ENCODE assay signal across 8 cellular contexts in the genomic region with DNA sequence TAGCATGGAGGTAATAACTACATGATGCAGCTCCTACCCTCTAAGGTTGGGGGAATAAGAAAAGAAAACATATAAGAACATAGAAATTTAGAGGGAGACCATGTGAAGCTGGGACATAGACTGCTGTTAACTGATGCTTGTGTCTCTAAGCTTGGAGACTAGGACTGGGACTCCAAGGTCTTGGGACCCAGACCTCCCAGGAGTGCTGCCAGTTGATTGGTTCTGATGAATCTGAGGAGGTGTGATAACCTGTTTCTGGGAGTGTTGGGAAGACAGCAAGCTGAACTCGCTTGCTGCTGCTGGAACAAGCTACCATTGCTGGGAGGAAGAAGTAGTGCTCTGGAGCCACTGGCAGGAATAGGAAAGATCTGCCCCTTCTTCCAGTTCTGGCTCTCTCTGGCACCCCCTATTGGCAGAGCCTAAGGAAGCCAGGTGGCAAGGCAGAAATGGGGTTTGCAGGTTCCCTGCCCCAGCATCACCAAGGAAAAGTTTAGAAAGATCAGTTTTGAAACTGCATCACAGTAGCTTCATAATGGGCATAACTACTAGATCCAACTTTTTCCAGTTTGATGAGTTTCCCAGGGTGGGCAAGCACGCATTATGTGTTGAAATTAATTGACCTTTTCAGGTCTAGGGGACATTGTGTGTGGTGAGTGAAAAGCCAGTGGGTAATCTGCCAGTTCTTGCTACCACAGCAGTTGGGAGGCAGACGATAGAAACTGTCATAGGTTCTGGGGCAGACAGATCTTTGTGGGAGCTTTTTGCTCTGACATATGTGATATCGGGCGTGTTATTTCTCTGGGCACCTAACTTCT.
DNase-seq lines count a peak whose midpoint lies in the region; ATAC-seq and TF ChIP-seq lines count a peak whose summit lies in the region.

No MANE protein-coding gene starts in this region.

- DNase-seq in GM10248 (ENCODE audit: extremely low spot score), result peak; percentile 22
- peak; percentile 84 for DNase-seq in WTC11 (ENCODE audit: low spot score)
- DNase-seq in foreskin keratinocyte, result no peak
- DNase-seq in stimulated activated CD4-positive, alpha-beta T cell treated with anti-CD3 and anti-CD28 coated beads, TNF-alpha, amount 100 ng/mL, for 24 hours (ENCODE audit: low read depth in 3 of 3), result peak in 2 of 3 experiments; percentile 11 to 24
- no peak for DNase-seq in GF-D8 (lab: John Stamatoyannopoulos, UW)
- DNase-seq in occipital lobe (lab: John Stamatoyannopoulos, UW), result no peak

- H3K36me3 Mint-ChIP-seq in WTC11, result no peaks in the 10 kb centered on the region

- TF ChIP-seq CTCF in GM10248 (IDR thresholded peaks at IDR 0.05; ENCODE audit: control extremely low read depth, extremely low read depth, low read depth, missing control alignments), result peak; percentile 59
- peak; percentile 78 for TF ChIP-seq CTCF in WTC11 (IDR thresholded peaks at IDR 0.05)
- TF ChIP-seq CTCF in foreskin keratinocyte (conservative IDR thresholded peaks at IDR 0.05), result peak; percentile 71

- CTCF ChIA-PET in GM10248 (lab: Yijun Ruan, JAX) (interaction anchor here (0.8 to 6.2 kb wide), 27 partner anchors 8 to 319 kb away, joined by 3 to 54 read pairs (median 4); no protein-coding TSS in a partner anchor), WTC11 (lab: Charles Lee) (interaction anchor here (0.6 to 2.4 kb wide), 71 partner anchors 8 to 576 kb away, joined by 3 to 19 read pairs (median 5); partner anchors contain the start of genes GCC1 and LRRC4)

- no peak overlapping the region for H3K27ac ChIP-seq in foreskin keratinocyte

- H3K4me1 Mint-ChIP-seq in WTC11, result peaks cover 47% of the 10 kb centered on the region

- no peaks in the 10 kb centered on the region for H3K4me1 ChIP-seq in foreskin keratinocyte

- H3K4me3 Mint-ChIP-seq in WTC11, result no peak overlapping the region

- no peaks in the 10 kb centered on the region for H3K9me3 Mint-ChIP-seq in WTC11

- POLR2A ChIA-PET in GM10248 (lab: Yijun Ruan, JAX), result no interaction called here
- POLR2A ChIA-PET in WTC11 (lab: Charles Lee), result no interaction called here

- TF ChIP-seq RAD21 in Ishikawa (IDR thresholded peaks at IDR 0.05; ENCODE audit: low read depth), result peak; percentile 57

- ATAC-seq in WTC11, result peak; percentile 93
- ATAC-seq in foreskin keratinocyte, result peak; percentile 73
- no peak for ATAC-seq in HG02938 (IDR thresholded peaks at IDR 0.05; ENCODE audit: unreplicated experiment)

- H3K27me3 Mint-ChIP-seq in WTC11 (ENCODE audit: low read depth), result no peaks in the 10 kb centered on the region

- TF ChIP-seq EP300 in Ishikawa (IDR thresholded peaks at IDR 0.05; ENCODE audit: borderline replicate concordance), result no peak

- H3K27me3 ChIP-seq in foreskin keratinocyte, result no peaks in the 10 kb centered on the region

- peak overlapping the region; percentile 13 for H3K27ac Mint-ChIP-seq in WTC11

TF ChIP-seq in Ishikawa, 13 proteins besides CTCF, POLR2A, EP300 and RAD21:
- TF ChIP-seq NFIC (IDR thresholded peaks at IDR 0.05) (no peak), TCF12 (IDR thresholded peaks at IDR 0.05; ENCODE audit: low read depth) (no peak), FOXM1 (IDR thresholded peaks at IDR 0.05; ENCODE audit: borderline replicate concordance, low read depth) (no peak), USF1 (IDR thresholded peaks at IDR 0.05) (no peak), YY1 (IDR thresholded peaks at IDR 0.05; ENCODE audit: low read depth) (no peak), EGR1 (IDR thresholded peaks at IDR 0.05) (no peak), TEAD4 (IDR thresholded peaks at IDR 0.05) (no peak), ZBTB7A (IDR thresholded peaks at IDR 0.05; ENCODE audit: low read depth) (no peak), CREB1 (IDR thresholded peaks at IDR 0.05; ENCODE audit: low read depth) (no peak), CEBPB (IDR thresholded peaks at IDR 0.05) (no peak), TAF1 (IDR thresholded peaks at IDR 0.05; ENCODE audit: low read depth) (no peak)
- TF ChIP-seq, protein P1, sequence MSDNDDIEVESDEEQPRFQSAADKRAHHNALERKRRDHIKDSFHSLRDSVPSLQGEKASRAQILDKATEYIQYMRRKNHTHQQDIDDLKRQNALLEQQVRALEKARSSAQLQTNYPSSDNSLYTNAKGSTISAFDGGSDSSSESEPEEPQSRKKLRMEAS (IDR thresholded peaks at IDR 0.05), result no peak
- TF ChIP-seq, protein P2, sequence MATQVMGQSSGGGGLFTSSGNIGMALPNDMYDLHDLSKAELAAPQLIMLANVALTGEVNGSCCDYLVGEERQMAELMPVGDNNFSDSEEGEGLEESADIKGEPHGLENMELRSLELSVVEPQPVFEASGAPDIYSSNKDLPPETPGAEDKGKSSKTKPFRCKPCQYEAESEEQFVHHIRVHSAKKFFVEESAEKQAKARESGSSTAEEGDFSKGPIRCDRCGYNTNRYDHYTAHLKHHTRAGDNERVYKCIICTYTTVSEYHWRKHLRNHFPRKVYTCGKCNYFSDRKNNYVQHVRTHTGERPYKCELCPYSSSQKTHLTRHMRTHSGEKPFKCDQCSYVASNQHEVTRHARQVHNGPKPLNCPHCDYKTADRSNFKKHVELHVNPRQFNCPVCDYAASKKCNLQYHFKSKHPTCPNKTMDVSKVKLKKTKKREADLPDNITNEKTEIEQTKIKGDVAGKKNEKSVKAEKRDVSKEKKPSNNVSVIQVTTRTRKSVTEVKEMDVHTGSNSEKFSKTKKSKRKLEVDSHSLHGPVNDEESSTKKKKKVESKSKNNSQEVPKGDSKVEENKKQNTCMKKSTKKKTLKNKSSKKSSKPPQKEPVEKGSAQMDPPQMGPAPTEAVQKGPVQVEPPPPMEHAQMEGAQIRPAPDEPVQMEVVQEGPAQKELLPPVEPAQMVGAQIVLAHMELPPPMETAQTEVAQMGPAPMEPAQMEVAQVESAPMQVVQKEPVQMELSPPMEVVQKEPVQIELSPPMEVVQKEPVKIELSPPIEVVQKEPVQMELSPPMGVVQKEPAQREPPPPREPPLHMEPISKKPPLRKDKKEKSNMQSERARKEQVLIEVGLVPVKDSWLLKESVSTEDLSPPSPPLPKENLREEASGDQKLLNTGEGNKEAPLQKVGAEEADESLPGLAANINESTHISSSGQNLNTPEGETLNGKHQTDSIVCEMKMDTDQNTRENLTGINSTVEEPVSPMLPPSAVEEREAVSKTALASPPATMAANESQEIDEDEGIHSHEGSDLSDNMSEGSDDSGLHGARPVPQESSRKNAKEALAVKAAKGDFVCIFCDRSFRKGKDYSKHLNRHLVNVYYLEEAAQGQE (IDR thresholded peaks at IDR 0.05; ENCODE audit: low read depth), result no peak

TF ChIP-seq in WTC11, 78 proteins besides CTCF, POLR2A, EP300 and RAD21:
- TF ChIP-seq, protein P3, sequence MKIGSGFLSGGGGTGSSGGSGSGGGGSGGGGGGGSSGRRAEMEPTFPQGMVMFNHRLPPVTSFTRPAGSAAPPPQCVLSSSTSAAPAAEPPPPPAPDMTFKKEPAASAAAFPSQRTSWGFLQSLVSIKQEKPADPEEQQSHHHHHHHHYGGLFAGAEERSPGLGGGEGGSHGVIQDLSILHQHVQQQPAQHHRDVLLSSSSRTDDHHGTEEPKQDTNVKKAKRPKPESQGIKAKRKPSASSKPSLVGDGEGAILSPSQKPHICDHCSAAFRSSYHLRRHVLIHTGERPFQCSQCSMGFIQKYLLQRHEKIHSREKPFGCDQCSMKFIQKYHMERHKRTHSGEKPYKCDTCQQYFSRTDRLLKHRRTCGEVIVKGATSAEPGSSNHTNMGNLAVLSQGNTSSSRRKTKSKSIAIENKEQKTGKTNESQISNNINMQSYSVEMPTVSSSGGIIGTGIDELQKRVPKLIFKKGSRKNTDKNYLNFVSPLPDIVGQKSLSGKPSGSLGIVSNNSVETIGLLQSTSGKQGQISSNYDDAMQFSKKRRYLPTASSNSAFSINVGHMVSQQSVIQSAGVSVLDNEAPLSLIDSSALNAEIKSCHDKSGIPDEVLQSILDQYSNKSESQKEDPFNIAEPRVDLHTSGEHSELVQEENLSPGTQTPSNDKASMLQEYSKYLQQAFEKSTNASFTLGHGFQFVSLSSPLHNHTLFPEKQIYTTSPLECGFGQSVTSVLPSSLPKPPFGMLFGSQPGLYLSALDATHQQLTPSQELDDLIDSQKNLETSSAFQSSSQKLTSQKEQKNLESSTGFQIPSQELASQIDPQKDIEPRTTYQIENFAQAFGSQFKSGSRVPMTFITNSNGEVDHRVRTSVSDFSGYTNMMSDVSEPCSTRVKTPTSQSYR (CRISPR knock-in tag; IDR thresholded peaks at IDR 0.05), result no peak

Comparison
In these comparisons a context has a peak if more than half of its experiments do, and no peak if none do; other contexts are left out.
1. DNase-seq: peak in GM10248 (single experiment), WTC11 (single experiment) and stimulated activated CD4-positive, alpha-beta T cell treated with anti-CD3 and anti-CD28 coated beads, TNF-alpha, amount 100 ng/mL, for 24 hours (2 of 3); none in foreskin keratinocyte (0 of 2), GF-D8 (single experiment) and occipital lobe (single experiment).
2. Peak in every context shown above with its lines, with median percentiles within 50 percentile points of each other: CTCF ChIP-seq.